ENCODE assay signal across 1 cellular context in the genomic region with DNA sequence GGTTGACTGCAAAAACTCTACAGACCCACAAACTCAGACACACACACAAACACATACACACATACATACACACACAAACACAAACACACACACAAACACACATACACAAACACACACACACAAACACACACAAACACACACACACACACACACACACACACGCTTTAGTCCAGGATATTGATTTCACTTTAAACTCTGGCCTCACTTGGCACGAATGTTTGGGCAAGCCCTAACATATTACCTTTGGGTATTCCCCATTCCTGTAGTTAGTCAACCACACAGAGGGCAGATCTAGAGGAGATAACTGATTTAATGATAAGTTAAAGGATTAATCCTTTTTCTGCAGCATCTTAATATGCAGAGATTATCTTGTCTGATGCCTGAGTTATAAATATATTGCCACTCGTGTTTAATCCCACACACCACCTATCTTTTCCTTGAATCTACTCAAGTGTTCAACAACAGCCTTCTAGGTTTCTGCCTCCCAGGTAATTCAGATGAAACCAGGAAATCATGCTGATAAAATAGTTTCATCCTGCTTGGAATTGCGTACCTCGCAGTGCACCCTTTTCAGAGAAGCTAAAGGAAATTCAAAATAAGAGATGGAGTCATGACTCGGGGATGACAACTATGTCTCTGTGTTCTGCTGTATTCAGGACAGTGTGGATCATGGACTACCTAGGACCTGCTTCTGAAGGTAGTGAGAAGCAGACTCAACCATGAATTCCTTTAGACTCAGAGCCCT.
TF ChIP-seq lines count a peak whose summit lies in the region.

No MANE protein-coding gene starts in this region.

TF ChIP-seq in HepG2, 621 proteins besides CTCF, POLR2A, EP300 and RAD21:
- no peak for TF ChIP-seq RXRA (CRISPR knock-in tag; IDR thresholded peaks at IDR 0.05)
- TF ChIP-seq, protein P1, sequence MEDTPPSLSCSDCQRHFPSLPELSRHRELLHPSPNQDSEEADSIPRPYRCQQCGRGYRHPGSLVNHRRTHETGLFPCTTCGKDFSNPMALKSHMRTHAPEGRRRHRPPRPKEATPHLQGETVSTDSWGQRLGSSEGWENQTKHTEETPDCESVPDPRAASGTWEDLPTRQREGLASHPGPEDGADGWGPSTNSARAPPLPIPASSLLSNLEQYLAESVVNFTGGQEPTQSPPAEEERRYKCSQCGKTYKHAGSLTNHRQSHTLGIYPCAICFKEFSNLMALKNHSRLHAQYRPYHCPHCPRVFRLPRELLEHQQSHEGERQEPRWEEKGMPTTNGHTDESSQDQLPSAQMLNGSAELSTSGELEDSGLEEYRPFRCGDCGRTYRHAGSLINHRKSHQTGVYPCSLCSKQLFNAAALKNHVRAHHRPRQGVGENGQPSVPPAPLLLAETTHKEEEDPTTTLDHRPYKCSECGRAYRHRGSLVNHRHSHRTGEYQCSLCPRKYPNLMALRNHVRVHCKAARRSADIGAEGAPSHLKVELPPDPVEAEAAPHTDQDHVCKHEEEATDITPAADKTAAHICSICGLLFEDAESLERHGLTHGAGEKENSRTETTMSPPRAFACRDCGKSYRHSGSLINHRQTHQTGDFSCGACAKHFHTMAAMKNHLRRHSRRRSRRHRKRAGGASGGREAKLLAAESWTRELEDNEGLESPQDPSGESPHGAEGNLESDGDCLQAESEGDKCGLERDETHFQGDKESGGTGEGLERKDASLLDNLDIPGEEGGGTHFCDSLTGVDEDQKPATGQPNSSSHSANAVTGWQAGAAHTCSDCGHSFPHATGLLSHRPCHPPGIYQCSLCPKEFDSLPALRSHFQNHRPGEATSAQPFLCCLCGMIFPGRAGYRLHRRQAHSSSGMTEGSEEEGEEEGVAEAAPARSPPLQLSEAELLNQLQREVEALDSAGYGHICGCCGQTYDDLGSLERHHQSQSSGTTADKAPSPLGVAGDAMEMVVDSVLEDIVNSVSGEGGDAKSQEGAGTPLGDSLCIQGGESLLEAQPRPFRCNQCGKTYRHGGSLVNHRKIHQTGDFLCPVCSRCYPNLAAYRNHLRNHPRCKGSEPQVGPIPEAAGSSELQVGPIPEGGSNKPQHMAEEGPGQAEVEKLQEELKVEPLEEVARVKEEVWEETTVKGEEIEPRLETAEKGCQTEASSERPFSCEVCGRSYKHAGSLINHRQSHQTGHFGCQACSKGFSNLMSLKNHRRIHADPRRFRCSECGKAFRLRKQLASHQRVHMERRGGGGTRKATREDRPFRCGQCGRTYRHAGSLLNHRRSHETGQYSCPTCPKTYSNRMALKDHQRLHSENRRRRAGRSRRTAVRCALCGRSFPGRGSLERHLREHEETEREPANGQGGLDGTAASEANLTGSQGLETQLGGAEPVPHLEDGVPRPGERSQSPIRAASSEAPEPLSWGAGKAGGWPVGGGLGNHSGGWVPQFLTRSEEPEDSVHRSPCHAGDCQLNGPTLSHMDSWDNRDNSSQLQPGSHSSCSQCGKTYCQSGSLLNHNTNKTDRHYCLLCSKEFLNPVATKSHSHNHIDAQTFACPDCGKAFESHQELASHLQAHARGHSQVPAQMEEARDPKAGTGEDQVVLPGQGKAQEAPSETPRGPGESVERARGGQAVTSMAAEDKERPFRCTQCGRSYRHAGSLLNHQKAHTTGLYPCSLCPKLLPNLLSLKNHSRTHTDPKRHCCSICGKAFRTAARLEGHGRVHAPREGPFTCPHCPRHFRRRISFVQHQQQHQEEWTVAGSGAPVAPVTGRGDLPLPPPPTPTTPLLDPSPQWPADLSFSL (CRISPR knock-in tag; IDR thresholded peaks at IDR 0.05) = peak; percentile 45; the same call in 1 of the 2 replicates
